In genomic region chr5:155794801-155795200, GRCh38 we compare ENCODE assay signal across 18 cellular contexts.
DNase-seq lines count a peak whose midpoint lies in the region; ATAC-seq and TF ChIP-seq lines count a peak whose summit lies in the region.
"Had no signal": no experiment of that assay in that cellular context is flagged by ENCODE, and none has a peak within 500 bp of the region (broad histone marks: within the 10 kb centered on the region; RNA-seq: fewer than 3 reads in every experiment).

No MANE protein-coding gene starts in this region.

- intact Hi-C loops in HCT116 (cut with micrococcal nuclease), result no loop called here
- intact Hi-C loops in gastrocnemius medialis (cut with DNase I; ENCODE audit: low total_unique reads), result no loop called here
- intact Hi-C loops in colonic mucosa (cut with DNase I), result no loop called here

- H3K4me1 ChIP-seq in HCT116 (ENCODE audit: control insufficient read depth in 1 of 2, insufficient read depth in 2 of 2, low read length in 2 of 2), result no peaks in the 10 kb centered on the region
- no peaks in the 10 kb centered on the region for H3K4me1 ChIP-seq in gastrocnemius medialis
- H3K4me1 ChIP-seq in colonic mucosa, result no peaks in the 10 kb centered on the region
- H3K4me1 ChIP-seq: prostate gland, testis had no signal

- POLR2A ChIA-PET in HCT116 (lab: Charles Lee), result no interaction called here

- no peak overlapping the region for H3K4me2 ChIP-seq in HCT116 (ENCODE audit: low read length)

- no peaks in the 10 kb centered on the region for H3K36me3 ChIP-seq in HCT116 (ENCODE audit: control insufficient read depth in 1 of 2, insufficient read depth in 2 of 2, low read length in 2 of 2)
- no peaks in the 10 kb centered on the region for H3K36me3 ChIP-seq in gastrocnemius medialis
- no peaks in the 10 kb centered on the region for H3K36me3 ChIP-seq in colonic mucosa
- H3K36me3 ChIP-seq: prostate gland had no signal

- no peak overlapping the region for H3K9ac ChIP-seq in HCT116 (ENCODE audit: low read length)
- no peak overlapping the region for H3K9ac ChIP-seq in colonic mucosa (ENCODE audit: low read depth in 2 of 2, low read length in 2 of 2)

- TF ChIP-seq CTCF in HCT116 (IDR thresholded peaks at IDR 0.05 in 2 of 3, conservative IDR thresholded peaks at IDR 0.05 in 1 of 3; ENCODE audit: borderline replicate concordance in 1 of 3, insufficient read depth in 1 of 3, low read depth in 2 of 3, low read length in 2 of 3) (no peak), fibroblast of mammary gland (conservative IDR thresholded peaks at IDR 0.05; ENCODE audit: control insufficient read depth, insufficient read depth, low read depth, low read length) (no peak), gastrocnemius medialis (IDR thresholded peaks at IDR 0.05 in 4 of 5, conservative IDR thresholded peaks at IDR 0.05 in 1 of 5) (no peak), colonic mucosa (IDR thresholded peaks at IDR 0.05) (no peak)

- in situ Hi-C loops in gastrocnemius medialis (cut with MboI; ENCODE audit: low sequenced_read_pairs in 4 of 4), result no loop called here

- CTCF ChIA-PET in HCT116 (lab: Charles Lee), result no interaction called here

- H3K27me3 ChIP-seq in HCT116 (ENCODE audit: insufficient read depth, low read length), result no peaks in the 10 kb centered on the region
- no peaks in the 10 kb centered on the region for H3K27me3 ChIP-seq in gastrocnemius medialis
- H3K27me3 ChIP-seq in colonic mucosa, result no peaks in the 10 kb centered on the region
- H3K27me3 ChIP-seq: testis had no signal

- H3K79me2 ChIP-seq in HCT116 (ENCODE audit: insufficient read depth, low read length), result no peaks in the 10 kb centered on the region

- DNase-seq in DMS 273 (lab: John Stamatoyannopoulos, UW; ENCODE audit: unreplicated experiment) (peak; percentile 9), HCT116 (ENCODE audit: low read depth, low spot score) (peak; percentile 8), SW480 (ENCODE audit: low spot score) (peak; percentile 11), fibroblast of mammary gland (ENCODE audit: low read depth) (peak; percentile 11), gastrocnemius medialis (no peak), colonic mucosa (no peak), NOMO-1 treated with dmso at 0.1 percent for 144 hours (lab: John Stamatoyannopoulos, UW; ENCODE audit: unreplicated experiment) (no peak)
- DNase-seq: activated CD4-positive, alpha-beta T cell treated with anti-CD3 and anti-CD28 coated beads for 36 hours; Calu3; caudate nucleus; effector CD4-positive, alpha-beta T cell; GF-D8; islet precursor cell; NCI-H510A treated with DMSO at 0.1 percent for 48 hours; T1000; testis had no signal

- no peaks in the 10 kb centered on the region for H4K20me1 ChIP-seq in HCT116 (ENCODE audit: insufficient read depth)

- no peak overlapping the region for H3K4me3 ChIP-seq in HCT116 (replicated peaks in 1 of 2; ENCODE audit: low read depth in 1 of 2, low read length in 2 of 2)
- H3K4me3 ChIP-seq in fibroblast of mammary gland (ENCODE audit: control insufficient read depth, low read depth, low read length), result no peak overlapping the region
- H3K4me3 ChIP-seq in gastrocnemius medialis, result no peak overlapping the region
- H3K4me3 ChIP-seq in colonic mucosa, result no peak overlapping the region
- H3K4me3 ChIP-seq: prostate gland, testis had no signal

- H3K27ac ChIP-seq in HCT116 (ENCODE audit: low read depth, low read length), result no peak overlapping the region
- no peak overlapping the region for H3K27ac ChIP-seq in gastrocnemius medialis
- H3K27ac ChIP-seq in colonic mucosa, result no peak overlapping the region
- H3K27ac ChIP-seq: prostate gland, testis had no signal

- no TSS peak for BruUV-seq in HCT116 (replicated peaks; lab: Mats Ljungman, UMichigan)

- H2AFZ ChIP-seq in HCT116 (ENCODE audit: low read depth, low read length, poor library complexity, severe bottlenecking), result no peak overlapping the region

- TF ChIP-seq POLR2A in HCT116 (IDR thresholded peaks at IDR 0.05; ENCODE audit: borderline replicate concordance, extremely low read depth, insufficient read depth, insufficient read length) (no peak), gastrocnemius medialis (IDR thresholded peaks at IDR 0.05) (no peak)

- no peaks in the 10 kb centered on the region for H3K9me2 ChIP-seq in HCT116 (ENCODE audit: insufficient read depth)

- TF ChIP-seq RAD21 in HCT116 (IDR thresholded peaks at IDR 0.05; ENCODE audit: low read depth), result no peak

- H3K9me3 ChIP-seq in HCT116 (ENCODE audit: control insufficient read depth in 1 of 2, insufficient read depth in 1 of 2, low read depth in 1 of 2, low read length in 2 of 2) (peaks cover 3 to 6% of the 10 kb centered on the region in 2 experiments; a peak in 2 of 4 replicates), gastrocnemius medialis (peaks cover 0 to 11% (median 0%) of the 10 kb centered on the region in 3 donors), colonic mucosa (no peaks in the 10 kb centered on the region)
- H3K9me3 ChIP-seq: prostate gland, testis had no signal

- ATAC-seq in HCT116 (no peak), gastrocnemius medialis (no peak), GM18520 (IDR thresholded peaks at IDR 0.05; ENCODE audit: unreplicated experiment) (no peak)
- ATAC-seq: activated CD4-positive, alpha-beta T cell treated with anti-CD3 and anti-CD28 coated beads for 36 hours had no signal

- RAD21 ChIA-PET in HCT116 (lab: Charles Lee; ENCODE audit: low non-redundant PET in 1 of 2, low total read pairs in 2 of 2, uncharacterized antibody in 2 of 2, unreplicated experiment in 2 of 2), result no interaction called here

TF ChIP-seq in HCT116, 20 proteins besides CTCF, POLR2A, EP300 and RAD21:
- no peak for TF ChIP-seq CBX3 (IDR thresholded peaks at IDR 0.05; ENCODE audit: low read depth)
- no peak for TF ChIP-seq TCF7L2 (IDR thresholded peaks at IDR 0.05; ENCODE audit: borderline replicate concordance, extremely low read depth, insufficient read depth, insufficient read length)
- no peak for TF ChIP-seq SP1 (IDR thresholded peaks at IDR 0.05; ENCODE audit: low read depth)
- no peak for TF ChIP-seq ZNF274 (IDR thresholded peaks at IDR 0.05; ENCODE audit: low read depth, low read length)
- no peak for TF ChIP-seq EZH2 (IDR thresholded peaks at IDR 0.05)
- TF ChIP-seq YY1 (IDR thresholded peaks at IDR 0.05; ENCODE audit: extremely low read depth, insufficient replicate concordance, low read depth, low read length), result no peak
- no peak for TF ChIP-seq SIN3A (IDR thresholded peaks at IDR 0.05; ENCODE audit: low read depth)
- no peak for TF ChIP-seq EZH2phosphoT487 (IDR thresholded peaks at IDR 0.05; ENCODE audit: borderline replicate concordance)
- no peak for TF ChIP-seq SRF (IDR thresholded peaks at IDR 0.05; ENCODE audit: low read depth)
- no peak for TF ChIP-seq FOSL1 (IDR thresholded peaks at IDR 0.05; ENCODE audit: low read depth)
- TF ChIP-seq ZFX (IDR thresholded peaks at IDR 0.05), result no peak

Comparison
In these comparisons a context has a peak if more than half of its experiments do, and no peak if none do; other contexts are left out.
1. DNase-seq: peak in DMS 273 (single experiment), HCT116 (single experiment), SW480 (single experiment) and fibroblast of mammary gland (single experiment); none in gastrocnemius medialis (0 of 2), colonic mucosa (single experiment) and NOMO-1 treated with dmso at 0.1 percent for 144 hours (single experiment).